In the genomic region with DNA sequence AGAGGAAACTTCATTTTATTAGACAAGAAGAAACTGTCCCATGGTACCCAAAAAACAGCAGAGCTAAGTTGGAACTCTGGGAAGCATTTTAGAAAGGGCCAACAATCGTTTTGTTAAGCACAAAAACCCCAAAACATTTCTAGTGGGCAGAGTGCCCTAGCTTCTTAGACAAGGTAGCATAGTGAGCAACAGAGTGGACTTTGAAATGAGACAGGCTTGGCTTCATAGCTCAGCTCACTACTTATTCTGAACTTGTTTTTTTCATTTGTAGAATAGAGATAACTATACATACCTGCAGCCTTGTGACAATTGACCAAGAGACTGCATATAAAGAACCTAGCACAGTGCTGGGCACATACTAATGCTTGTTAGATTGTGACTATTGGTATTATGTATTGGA, we compare ENCODE assay signal across 4 cellular contexts. TPM values are rescaled to one million over a fixed set of nuclear protein-coding genes. Genes with fewer than 3 reads are reported as not detected.
"Had no signal": no experiment of that assay in that cellular context is flagged by ENCODE, and none has a peak within 500 bp of the region (broad histone marks: within the 10 kb centered on the region; RNA-seq: fewer than 3 reads in every experiment).

No MANE protein-coding gene starts in this region.

- ATAC-seq: GM23338 had no signal

- H3K9me3 Mint-ChIP-seq: GM23338, H9 had no signal

- H2AFZ ChIP-seq: GM23338 had no signal

- H3K4me3 ChIP-seq: GM23338 had no signal

- DNase-seq: H9 had no signal

- H3K27ac Mint-ChIP-seq: GM23338, H9, IgD-negative memory B cell had no signal

- H3K4me2 ChIP-seq: GM23338 had no signal

- H3K4me3 Mint-ChIP-seq: GM23338, H9, IgD-negative memory B cell had no signal

RNA-seq across cellular contexts. Expression of a gene that starts 50.1 kb away (rescaled TPM):
- total RNA-seq: HT-29 had no signal
